16 cellular contexts compared by ENCODE assay signal in genomic region chr21:44322621-44323325, GRCh38. TPM values are rescaled to one million over a fixed set of nuclear protein-coding genes. Genes with fewer than 3 reads are reported as not detected.
A peak's percentile ranks its signal among the peaks of the same experiment; 100 is the strongest.
DNase-seq lines count a peak whose midpoint lies in the region; ATAC-seq, FAIRE-seq and TF ChIP-seq lines count a peak whose summit lies in the region.
"Had no signal": no experiment of that assay in that cellular context is flagged by ENCODE, and none has a peak within 500 bp of the region (broad histone marks: within the 10 kb centered on the region; RNA-seq: fewer than 3 reads in every experiment).

No MANE protein-coding gene starts in this region.

- TF ChIP-seq CTCF in K562 (IDR thresholded peaks at IDR 0.05 in 2 of 3, conservative IDR thresholded peaks at IDR 0.05 in 1 of 3; ENCODE audit: insufficient read depth in 2 of 3, low read depth in 1 of 3, low read length in 3 of 3): no peak
- no peak for TF ChIP-seq CTCF in Calu3 (IDR thresholded peaks at IDR 0.05; ENCODE audit: unreplicated experiment)

- no peak for FAIRE-seq in K562 (lab: Jason Lieb, UNC)
- FAIRE-seq: A204.1, GM12878 had no signal

- TF ChIP-seq POLR2A in K562 (conservative IDR thresholded peaks at IDR 0.05): no peak

- no peaks in the 10 kb centered on the region for H3K9me3 ChIP-seq in K562 (replicated peaks; ENCODE audit: control insufficient read depth, insufficient read depth, low read depth, low read length)
- H3K9me3 ChIP-seq: BLaER1 had no signal

- H3K27me3 ChIP-seq in K562 (ENCODE audit: control insufficient read depth in 2 of 2, insufficient read depth in 2 of 2, low read length in 2 of 2): no peaks in the 10 kb centered on the region
- H3K27me3 ChIP-seq: BLaER1 had no signal

- intact Hi-C loops in Right ventricle myocardium inferior (cut with DNase I) (no loop called here), left ventricle myocardium superior (cut with micrococcal nuclease) (no loop called here), K562 (cut with micrococcal nuclease) (no loop called here), Calu3 (cut with micrococcal nuclease; ENCODE audit: unreplicated experiment) (no loop called here)

- no peak overlapping the region for H3K4me2 ChIP-seq in K562 (ENCODE audit: insufficient read depth, low read length)
- H3K4me2 ChIP-seq: BLaER1 had no signal

- no peak for TF ChIP-seq EP300 in K562 (IDR thresholded peaks at IDR 0.05; ENCODE audit: low read length)

- peaks cover 79% of the 10 kb centered on the region; the same call in 1 of the 3 replicates for H3K36me3 ChIP-seq in K562 (ENCODE audit: control insufficient read depth, insufficient read depth, low read length)

- peak overlapping the region; percentile 62 for H3K27ac Mint-ChIP-seq in stimulated activated naive B cell treated with anti-CD40 and anti-IgM and Interleukin-4, amounts not matched to agents 10 μg/mL and 1 μg/mL and 100 μg/mL, for 72 hours
- H3K27ac Mint-ChIP-seq in Calu3 (ENCODE audit: unreplicated experiment): no peak overlapping the region
- H3K27ac Mint-ChIP-seq: HFFc6 had no signal

- H3K4me1 Mint-ChIP-seq in stimulated activated naive B cell treated with anti-CD40 and anti-IgM and Interleukin-4, amounts not matched to agents 10 μg/mL and 1 μg/mL and 100 μg/mL, for 72 hours: no peaks in the 10 kb centered on the region
- no peaks in the 10 kb centered on the region for H3K4me1 Mint-ChIP-seq in Calu3 (ENCODE audit: low read depth, unreplicated experiment)
- H3K4me1 Mint-ChIP-seq: CD14-positive monocyte; CD4-positive, alpha-beta memory T cell had no signal

- H3K27me3 Mint-ChIP-seq in stimulated activated naive B cell treated with anti-CD40 and anti-IgM and Interleukin-4, amounts not matched to agents 10 μg/mL and 1 μg/mL and 100 μg/mL, for 72 hours: no peaks in the 10 kb centered on the region
- no peaks in the 10 kb centered on the region for H3K27me3 Mint-ChIP-seq in Calu3 (ENCODE audit: unreplicated experiment)
- H3K27me3 Mint-ChIP-seq: CD4-positive, alpha-beta memory T cell had no signal

- H3K27ac ChIP-seq in K562 (ENCODE audit: extremely low read depth, low read depth, low read length): no peak overlapping the region
- H3K27ac ChIP-seq: BLaER1 had no signal

- in situ Hi-C loops in K562 (cut with MboI): no loop called here

- ATAC-seq in Right ventricle myocardium inferior (no peak), left ventricle myocardium superior (no peak), K562 (no peak)
- no peak for ATAC-seq in stimulated activated naive B cell treated with anti-CD40 and anti-IgM and Interleukin-4, amounts not matched to agents 10 μg/mL and 1 μg/mL and 100 μg/mL, for 72 hours (replicated peaks)
- ATAC-seq: GM12878 had no signal

- no peak overlapping the region for H3K4me3 ChIP-seq in K562
- H3K4me3 ChIP-seq: BLaER1, GM12878 had no signal

- CTCF ChIA-PET in K562 (lab: Yijun Ruan, JAX; ENCODE audit: low intra/inter-chr PET ratio) (no interaction called here), Calu3 (lab: Charles Lee) (no interaction called here)

- H3K9me3 Mint-ChIP-seq in stimulated activated naive B cell treated with anti-CD40 and anti-IgM and Interleukin-4, amounts not matched to agents 10 μg/mL and 1 μg/mL and 100 μg/mL, for 72 hours: no peaks in the 10 kb centered on the region
- no peaks in the 10 kb centered on the region for H3K9me3 Mint-ChIP-seq in Calu3 (ENCODE audit: low read depth, unreplicated experiment)
- H3K9me3 Mint-ChIP-seq: CD14-positive monocyte; CD4-positive, alpha-beta memory T cell; HFFc6 had no signal

- peak; percentile 54 for DNase-seq in Right ventricle myocardium inferior (ENCODE audit: missing footprints)
- DNase-seq in left ventricle myocardium superior: no peak
- no peak for DNase-seq in K562 (ENCODE audit: extremely low read depth in 1 of 4, low spot score in 3 of 4)
- DNase-seq in medulla oblongata (ENCODE audit: extremely low spot score): peak; percentile 49
- no peak for DNase-seq in stimulated activated naive B cell treated with anti-CD40 and anti-IgM and Interleukin-4, amounts not matched to agents 10 μg/mL and 1 μg/mL and 100 μg/mL, for 72 hours
- DNase-seq in Calu3: no peak
- no peak for DNase-seq in NOMO-1 treated with dmso at 0.1 percent for 144 hours (lab: John Stamatoyannopoulos, UW; ENCODE audit: unreplicated experiment)
- DNase-seq: AML-193; CD4-positive, alpha-beta memory T cell; DMS79 treated with DMSO at 0.1 percent for 48 hours; GOT3; HFFc6 had no signal

- no peaks in the 10 kb centered on the region for H3K79me2 ChIP-seq in K562 (ENCODE audit: control insufficient read depth, insufficient read depth, low read length)

- H3K9ac ChIP-seq in K562 (ENCODE audit: insufficient read depth in 1 of 2, low read depth in 2 of 2, low read length in 2 of 2): no peak overlapping the region
- H3K9ac ChIP-seq: BLaER1 had no signal

- H3K9me1 ChIP-seq in K562 (ENCODE audit: control insufficient read depth, insufficient read depth, low read length): peaks cover 4% of the 10 kb centered on the region

- H2AFZ ChIP-seq in K562 (ENCODE audit: low read depth, low read length): no peak overlapping the region

- POLR2A ChIA-PET in K562 (lab: Yijun Ruan, JAX): interaction anchor here (0.6 to 1.2 kb wide), 5 partner anchors 9 to 1303 kb away, joined by 3 to 7 read pairs (median 3); no protein-coding TSS in a partner anchor

- no peak for TF ChIP-seq RAD21 in K562 (CRISPR knock-in tag; conservative IDR thresholded peaks at IDR 0.05 in 1 of 2, IDR thresholded peaks at IDR 0.05 in 1 of 2)

- no TSS peak for BruUV-seq in K562 (replicated peaks; lab: Mats Ljungman, UMichigan)
- no TSS peak for BruUV-seq in Calu3 (replicated peaks; lab: Mats Ljungman, UMichigan)

- 89% methylated on average over 29 of the region's 38 CpGs for WGBS in K562 (ENCODE audit: insufficient coverage, low coverage, missing lambda C conversion rate)

- peaks cover 32 to 41% of the 10 kb centered on the region in 2 donors for H3K36me3 Mint-ChIP-seq in stimulated activated naive B cell treated with anti-CD40 and anti-IgM and Interleukin-4, amounts not matched to agents 10 μg/mL and 1 μg/mL and 100 μg/mL, for 72 hours
- H3K36me3 Mint-ChIP-seq in Calu3 (ENCODE audit: insufficient read depth, unreplicated experiment): peaks cover 7% of the 10 kb centered on the region

- peaks cover 9% of the 10 kb centered on the region for H4K20me1 ChIP-seq in K562 (replicated peaks; ENCODE audit: control insufficient read depth, insufficient read depth, low read length)

- peak overlapping the region in 1 of 2 donors; percentile 10 for H3K4me3 Mint-ChIP-seq in stimulated activated naive B cell treated with anti-CD40 and anti-IgM and Interleukin-4, amounts not matched to agents 10 μg/mL and 1 μg/mL and 100 μg/mL, for 72 hours
- no peak overlapping the region for H3K4me3 Mint-ChIP-seq in Calu3 (ENCODE audit: low read depth, unreplicated experiment)
- H3K4me3 Mint-ChIP-seq: CD14-positive monocyte; CD4-positive, alpha-beta memory T cell; HFFc6 had no signal

- H3K4me1 ChIP-seq in K562 (replicated peaks in 1 of 2; ENCODE audit: control insufficient read depth in 2 of 2, insufficient read depth in 2 of 2, low read length in 2 of 2): peaks cover 0 to 33% of the 10 kb centered on the region in 2 experiments; a peak in 1 of 5 replicates

RNA-seq across cellular contexts. Expression of gene CFAP410, which starts 16.4 kb away (rescaled TPM):
- total RNA-seq in Right ventricle myocardium inferior (16.8 TPM), left ventricle myocardium superior (14.9 TPM), K562 (2014; rRNA removed) (12.6 and 17.3 TPM in 2 replicates), K562 (2014; rRNA removed; fragmentation: Illumina TruSeq; extraction: Trizol) (0.35 and 0.55 TPM in 2 replicates), K562 (2015; rRNA removed; fragmentation: Illumina TruSeq; extraction: Trizol) (2.6 and 2.7 TPM in 2 replicates), K562 (2021) (7.6 and 8.3 TPM in 2 replicates), Calu3 (2022) (7.5 and 8.6 TPM in 2 replicates)
- 10.0 and 50.7 TPM in 2 replicates for total RNA-seq in K562 (2011; cell fraction: chromatin; rRNA removed; ENCODE audit: low replicate concordance)
- 29.3 and 41.0 TPM in 2 replicates for total RNA-seq in K562 (2011; cell fraction: nucleolus; rRNA removed)
- 13.9 and 21.2 TPM in 2 replicates for total RNA-seq in K562 (2011; cell fraction: nucleoplasm; rRNA removed)
- polyA plus RNA-seq in K562 (2011; rRNA removed) (2.3 and 5.5 TPM in 2 replicates), K562 (2014; fragmentation: Illumina TruSeq; extraction: Trizol) (0.52 and 2.1 TPM in 2 replicates), K562 (2014; fragmentation: Nextera tagmentation; extraction: Ambion mirVana) (under 1 TPM; 0.07 to 0.18 TPM), K562 (2014; rRNA removed) (6.5 and 8.1 TPM in 2 replicates)
- 5.7 and 16.5 TPM in 2 replicates for polyA plus RNA-seq in K562 (2011; cell fraction: cytosol; rRNA removed)
- polyA plus RNA-seq in K562 (2011; cell fraction: nucleus; rRNA removed): 37.7 and 66.6 TPM in 2 replicates
- 6.3 and 16.5 TPM in 2 replicates for polyA plus RNA-seq in K562 (2012)
- 0.57 and 0.91 TPM in 2 replicates for polyA minus RNA-seq in K562 (2011; rRNA and poly(A)+ RNA removed)
- 2.2 and 2.5 TPM in 2 replicates for polyA minus RNA-seq in K562 (2011; cell fraction: cytosol; rRNA and poly(A)+ RNA removed)
- 9.4 and 10.2 TPM in 2 replicates for polyA minus RNA-seq in K562 (2011; cell fraction: nucleus; rRNA and poly(A)+ RNA removed)

RNA-seq across cellular contexts. Expression of gene PFKL, which starts 22.9 kb away (rescaled TPM):
- 52.5 TPM for total RNA-seq in Right ventricle myocardium inferior
- 46.1 TPM for total RNA-seq in left ventricle myocardium superior
- 83.4 and 274 TPM in 2 replicates for total RNA-seq in K562 (2011; cell fraction: chromatin; rRNA removed; ENCODE audit: low replicate concordance)
- total RNA-seq in K562 (2011; cell fraction: nucleolus; rRNA removed): 193 and 201 TPM in 2 replicates
- 97.9 and 105 TPM in 2 replicates for total RNA-seq in K562 (2011; cell fraction: nucleoplasm; rRNA removed)
- 86.9 and 98.3 TPM in 2 replicates for total RNA-seq in K562 (2014; rRNA removed)
- 13.8 and 22.2 TPM in 2 replicates for total RNA-seq in K562 (2014; rRNA removed; fragmentation: Illumina TruSeq; extraction: Trizol)
- total RNA-seq in K562 (2015; rRNA removed; fragmentation: Illumina TruSeq; extraction: Trizol): 45.6 and 45.8 TPM in 2 replicates
- total RNA-seq in K562 (2021): 108 and 124 TPM in 2 replicates
- 50.0 and 84.1 TPM in 2 replicates for polyA plus RNA-seq in K562 (2011; rRNA removed)
- 68.5 and 125 TPM in 2 replicates for polyA plus RNA-seq in K562 (2011; cell fraction: cytosol; rRNA removed)
- 244 and 346 TPM in 2 replicates for polyA plus RNA-seq in K562 (2011; cell fraction: nucleus; rRNA removed)
- polyA plus RNA-seq in K562 (2012): 106 and 149 TPM in 2 replicates
- 37.6 and 65.2 TPM in 2 replicates for polyA plus RNA-seq in K562 (2014; fragmentation: Illumina TruSeq; extraction: Trizol)
- 1 to 10 TPM; 1.1 to 3.9 TPM for polyA plus RNA-seq in K562 (2014; fragmentation: Nextera tagmentation; extraction: Ambion mirVana)
- polyA plus RNA-seq in K562 (2014; rRNA removed): 83.0 and 83.1 TPM in 2 replicates
- 29.0 and 37.5 TPM in 2 replicates for polyA minus RNA-seq in K562 (2011; rRNA and poly(A)+ RNA removed)
- polyA minus RNA-seq in K562 (2011; cell fraction: cytosol; rRNA and poly(A)+ RNA removed): 63.7 and 76.3 TPM in 2 replicates
- polyA minus RNA-seq in K562 (2011; cell fraction: nucleus; rRNA and poly(A)+ RNA removed): 42.3 and 49.5 TPM in 2 replicates
- 78.9 and 92.8 TPM in 2 replicates for total RNA-seq in Calu3 (2022)

RNA-seq across cellular contexts. Expression of gene TRPM2, which starts 30.6 kb away (rescaled TPM):
- 2.7 TPM for total RNA-seq in Right ventricle myocardium inferior
- 1.5 TPM for total RNA-seq in left ventricle myocardium superior
- 0.09 and 0.42 TPM in 2 replicates for total RNA-seq in K562 (2011; cell fraction: chromatin; rRNA removed; ENCODE audit: low replicate concordance)
- 0.13 and 0.17 TPM in 2 replicates for total RNA-seq in K562 (2011; cell fraction: nucleolus; rRNA removed)
- total RNA-seq in K562 (2011; cell fraction: nucleoplasm; rRNA removed): 0.29 and 0.38 TPM in 2 replicates
- total RNA-seq in K562 (2014; rRNA removed): 1.5 and 2.1 TPM in 2 replicates
- total RNA-seq in K562 (2014; rRNA removed; fragmentation: Illumina TruSeq; extraction: Trizol): 0.29 and 0.33 TPM in 2 replicates
- 2.0 and 2.2 TPM in 2 replicates for total RNA-seq in K562 (2015; rRNA removed; fragmentation: Illumina TruSeq; extraction: Trizol)
- 1.9 and 2.1 TPM in 2 replicates for total RNA-seq in K562 (2021)
- polyA plus RNA-seq in K562 (2011; rRNA removed): 0.34 and 0.36 TPM in 2 replicates
- polyA plus RNA-seq in K562 (2011; cell fraction: cytosol; rRNA removed): 0.40 and 1.3 TPM in 2 replicates
- 0.45 and 0.75 TPM in 2 replicates for polyA plus RNA-seq in K562 (2011; cell fraction: nucleus; rRNA removed)
- 2.1 and 3.8 TPM in 2 replicates for polyA plus RNA-seq in K562 (2012)
- 0.98 and 1.7 TPM in 2 replicates for polyA plus RNA-seq in K562 (2014; fragmentation: Illumina TruSeq; extraction: Trizol)
- not detected for polyA plus RNA-seq in K562 (2014; fragmentation: Nextera tagmentation; extraction: Ambion mirVana)
- 0.82 and 2.0 TPM in 2 replicates for polyA plus RNA-seq in K562 (2014; rRNA removed)
- polyA minus RNA-seq in K562 (2011; rRNA and poly(A)+ RNA removed): 0.11 and 0.36 TPM in 2 replicates
- polyA minus RNA-seq in K562 (2011; cell fraction: cytosol; rRNA and poly(A)+ RNA removed): 0.64 and 1.7 TPM in 2 replicates
- polyA minus RNA-seq in K562 (2011; cell fraction: nucleus; rRNA and poly(A)+ RNA removed): 0.33 and 0.54 TPM in 2 replicates
- not detected in 2 replicates for total RNA-seq in Calu3 (2022)

RNA-seq across cellular contexts. Expression of gene AIRE, which starts 37.1 kb away (rescaled TPM):
- not detected for total RNA-seq in Right ventricle myocardium inferior
- not detected for total RNA-seq in left ventricle myocardium superior
- total RNA-seq in K562 (2011; cell fraction: chromatin; rRNA removed; ENCODE audit: low replicate concordance): 0.18 TPM in 1 of 2 replicates, not detected in the other
- total RNA-seq in K562 (2011; cell fraction: nucleolus; rRNA removed): not detected in 2 replicates
- total RNA-seq in K562 (2011; cell fraction: nucleoplasm; rRNA removed): not detected in 2 replicates
- total RNA-seq in K562 (2014; rRNA removed): not detected in 2 replicates
- not detected in 2 replicates for total RNA-seq in K562 (2014; rRNA removed; fragmentation: Illumina TruSeq; extraction: Trizol)
- not detected in 2 replicates for total RNA-seq in K562 (2015; rRNA removed; fragmentation: Illumina TruSeq; extraction: Trizol)
- total RNA-seq in K562 (2021): not detected in 2 replicates
- not detected in 2 replicates for polyA plus RNA-seq in K562 (2011; rRNA removed)
- not detected in 2 replicates for polyA plus RNA-seq in K562 (2011; cell fraction: cytosol; rRNA removed)
- not detected in 2 replicates for polyA plus RNA-seq in K562 (2011; cell fraction: nucleus; rRNA removed)
- 0.01 TPM in 1 of 2 replicates, not detected in the other for polyA plus RNA-seq in K562 (2012)
- polyA plus RNA-seq in K562 (2014; fragmentation: Illumina TruSeq; extraction: Trizol): not detected in 2 replicates
- polyA plus RNA-seq in K562 (2014; fragmentation: Nextera tagmentation; extraction: Ambion mirVana): under 1 TPM in 1 of 2 experiments, not detected in 1; 0.01 TPM
- not detected in 2 replicates for polyA plus RNA-seq in K562 (2014; rRNA removed)
- not detected in 2 replicates for polyA minus RNA-seq in K562 (2011; rRNA and poly(A)+ RNA removed)
- polyA minus RNA-seq in K562 (2011; cell fraction: cytosol; rRNA and poly(A)+ RNA removed): not detected in 2 replicates
- polyA minus RNA-seq in K562 (2011; cell fraction: nucleus; rRNA and poly(A)+ RNA removed): not detected in 2 replicates
- total RNA-seq in Calu3 (2022): not detected in 2 replicates
- total RNA-seq: CD4-positive, alpha-beta memory T cell had no signal
- polyA plus RNA-seq: CD14-positive monocyte had no signal

Comparison
In these comparisons a context has a peak if more than half of its experiments do, and no peak if none do; other contexts are left out.
1. DNase-seq: peak in Right ventricle myocardium inferior (single experiment) and medulla oblongata (single experiment); none in left ventricle myocardium superior (single experiment), K562 (0 of 4), stimulated activated naive B cell treated with anti-CD40 and anti-IgM and Interleukin-4, amounts not matched to agents 10 μg/mL and 1 μg/mL and 100 μg/mL, for 72 hours (single experiment), Calu3 (single experiment) and NOMO-1 treated with dmso at 0.1 percent for 144 hours (single experiment).